Comparison of ENCODE assay signal across 1 cellular context in genomic region chrX:31014474-31014873, GRCh38.
TF ChIP-seq lines count a peak whose summit lies in the region.

No MANE protein-coding gene starts in this region.

TF ChIP-seq in K562, 482 proteins besides CTCF, POLR2A, EP300 and RAD21 (continued from another document):
- TF ChIP-seq PKNOX1 (IDR thresholded peaks at IDR 0.05): peak; percentile 20; the same call in 1 of the 2 replicates
TF ChIP-seq in K562: peak in this region for 2; not testable (repeated sequence) for 480.
